8 cellular contexts compared by ENCODE assay signal in genomic region chr4:121950680-121951569, GRCh38. TPM values are rescaled to one million over a fixed set of nuclear protein-coding genes. Genes with fewer than 3 reads are reported as not detected.
A peak's percentile ranks its signal among the peaks of the same experiment; 100 is the strongest.
DNase-seq lines count a peak whose midpoint lies in the region; ATAC-seq and TF ChIP-seq lines count a peak whose summit lies in the region.

No MANE protein-coding gene starts in this region.

- peak; percentile 23 for ATAC-seq in GM21619 (IDR thresholded peaks at IDR 0.05; ENCODE audit: unreplicated experiment)
- ATAC-seq in HG03108 (IDR thresholded peaks at IDR 0.05; ENCODE audit: unreplicated experiment): no peak

- H3K27ac ChIP-seq in osteoblast (ENCODE audit: low read depth, low read length): no peak overlapping the region

- DNase-seq in EH (ENCODE audit: low read depth) (peak; percentile 39), foreskin fibroblast (peak in 1 of 2 donors; percentile 50), osteoblast (ENCODE audit: insufficient read length, low spot score, missing footprints) (peak; percentile 82), SIG-M5 treated with dmso at 0.1 percent for 504 hours (lab: John Stamatoyannopoulos, UW; ENCODE audit: unreplicated experiment) (no peak)
- DNase-seq in activated T-cell treated with anti-CD3 and anti-CD28 coated beads, Interleukin-2, amount 50 U/mL, for 1 hour: peak; percentile 38

- H3K4me2 ChIP-seq in osteoblast (ENCODE audit: insufficient read depth, low read length): peak overlapping the region; percentile 98

- H3K27me3 Mint-ChIP-seq in IgD-negative memory B cell: peaks cover 28% of the 10 kb centered on the region

- peaks cover 50% of the 10 kb centered on the region for H3K27me3 ChIP-seq in osteoblast (ENCODE audit: insufficient read depth, low read length)

- H3K4me1 Mint-ChIP-seq in IgD-negative memory B cell: peaks cover 3 to 9% (median 6%) of the 10 kb centered on the region in 3 donors

- no peaks in the 10 kb centered on the region for H3K9me3 Mint-ChIP-seq in IgD-negative memory B cell

- H3K4me1 ChIP-seq in osteoblast (ENCODE audit: insufficient read depth, low read length): peaks cover 8% of the 10 kb centered on the region

- no peaks in the 10 kb centered on the region for H3K36me3 ChIP-seq in osteoblast (ENCODE audit: insufficient read depth, low read length)

- H3K36me3 Mint-ChIP-seq in IgD-negative memory B cell: peaks cover 2% of the 10 kb centered on the region

- no peaks in the 10 kb centered on the region for H4K20me1 ChIP-seq in osteoblast (ENCODE audit: insufficient read depth, low read length)

- H3K79me2 ChIP-seq in osteoblast (ENCODE audit: insufficient read depth, low read length): no peaks in the 10 kb centered on the region

- peak overlapping the region; percentile 83 to 97 (median 90) for H3K4me3 Mint-ChIP-seq in IgD-negative memory B cell

- no peak for TF ChIP-seq CTCF in foreskin fibroblast (IDR thresholded peaks at IDR 0.05; ENCODE audit: low read depth, low read length)
- no peak for TF ChIP-seq CTCF in osteoblast (IDR thresholded peaks at IDR 0.05; ENCODE audit: extremely low read depth, low read depth, low read length)

- peak overlapping the region; percentile 62 to 71 for H3K4me3 ChIP-seq in foreskin fibroblast (ENCODE audit: low read depth in 1 of 2, low read length in 2 of 2)
- H3K4me3 ChIP-seq in osteoblast (ENCODE audit: insufficient read depth, low read length): peak overlapping the region; percentile 73

- peak overlapping the region; percentile 91 for H2AFZ ChIP-seq in osteoblast (ENCODE audit: low read length)

- H3K9me3 ChIP-seq in osteoblast (ENCODE audit: low read depth, low read length): no peaks in the 10 kb centered on the region

- H3K27ac Mint-ChIP-seq in IgD-negative memory B cell: peak overlapping the region in 1 of 3 donors; percentile 60

RNA-seq across cellular contexts. Expression of gene TRPC3, which starts 0.9 kb away (rescaled TPM):
- polyA plus RNA-seq in IgD-negative memory B cell: not detected
- total RNA-seq in osteoblast: under 0.01 and 0.29 TPM in 2 replicates
